8 cellular contexts compared by ENCODE assay signal in the genomic region with DNA sequence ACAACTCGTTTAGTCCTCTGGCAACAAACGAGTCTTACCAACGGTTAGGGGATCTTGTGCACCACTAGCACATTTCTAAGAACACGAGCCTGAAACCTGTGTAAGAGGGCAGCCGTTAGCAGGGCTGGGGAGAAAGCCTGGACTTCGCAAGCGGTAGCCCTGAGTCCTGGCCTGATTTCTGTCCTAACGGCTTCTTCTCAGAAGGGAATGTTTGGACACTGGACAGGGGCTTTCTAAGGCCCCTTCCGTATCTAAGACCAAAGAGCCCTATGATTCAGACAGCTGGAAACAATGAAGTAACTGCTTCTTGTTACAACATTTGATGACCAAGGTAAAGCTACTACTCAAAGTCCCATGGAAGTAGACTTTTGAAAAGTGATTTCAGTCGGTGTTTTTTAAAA. TPM values are rescaled to one million over a fixed set of nuclear protein-coding genes. Genes with fewer than 3 reads are reported as not detected.
DNase-seq lines count a peak whose midpoint lies in the region; ATAC-seq and TF ChIP-seq lines count a peak whose summit lies in the region.

No MANE protein-coding gene starts in this region.

- TF ChIP-seq RAD21 in SK-N-SH (IDR thresholded peaks at IDR 0.05; ENCODE audit: low read length): no peak

- no peak overlapping the region for H2AFZ ChIP-seq in SK-N-SH (ENCODE audit: low read depth)

- no peak for TF ChIP-seq POLR2A in sigmoid colon (IDR thresholded peaks at IDR 0.05)

- DNase-seq in SK-N-SH (no peak), SJCRH30 (peak in 1 of 2 experiments; percentile 19), fibroblast of the aortic adventitia (ENCODE audit: low read depth) (peak; percentile 88), sigmoid colon (no peak), RWPE1 (ENCODE audit: low spot score) (no peak)

- TF ChIP-seq CTCF in SK-N-SH (IDR thresholded peaks at IDR 0.05) (no peak), fibroblast of the aortic adventitia (IDR thresholded peaks at IDR 0.05; ENCODE audit: insufficient read depth, low read length) (no peak), sigmoid colon (IDR thresholded peaks at IDR 0.05) (no peak), RWPE1 (conservative IDR thresholded peaks at IDR 0.05; ENCODE audit: low read depth) (no peak)

- H3K27ac ChIP-seq in SK-N-SH (ENCODE audit: low read depth in 2 of 2, low read length in 1 of 2) (peak overlapping the region in 1 of 2 experiments; percentile 96; a peak in 1 of 4 replicates), SJCRH30 (no peak overlapping the region), sigmoid colon (peak overlapping the region; percentile 98 to 100 (median 100)), RWPE1 (no peak overlapping the region)

- WGBS in SK-N-SH (ENCODE audit: low lambda C conversion rate): 31% methylated on average over 9 of the region's 10 CpGs
- WGBS in sigmoid colon, 2 donors: 5 to 32% methylated on average over 10 of the region's 10 CpGs

- H3K27me3 ChIP-seq in SK-N-SH (ENCODE audit: insufficient read depth): no peaks in the 10 kb centered on the region
- H3K27me3 ChIP-seq in SJCRH30: no peaks in the 10 kb centered on the region
- no peaks in the 10 kb centered on the region for H3K27me3 ChIP-seq in sigmoid colon

- H3K4me2 ChIP-seq in SK-N-SH: peak overlapping the region; percentile 95

- H3K9ac ChIP-seq in SK-N-SH: peak overlapping the region; percentile 99; the same call in 1 of the 2 replicates

- peaks cover 10% of the 10 kb centered on the region for H3F3A ChIP-seq in SK-N-SH (replicated peaks; ENCODE audit: insufficient read depth)

- ATAC-seq in SK-N-SH treated with all-trans-retinoic acid at 6 μM for 48 hours (no peak), HG03280 (IDR thresholded peaks at IDR 0.05; ENCODE audit: unreplicated experiment) (no peak), HG02973 (IDR thresholded peaks at IDR 0.05; ENCODE audit: unreplicated experiment) (no peak)

- H3K36me3 ChIP-seq in SK-N-SH (replicated peaks in 1 of 2; ENCODE audit: control insufficient read depth in 1 of 2, insufficient read depth in 2 of 2, low read length in 1 of 2) (peaks cover 28 to 31% of the 10 kb centered on the region in 2 experiments), SJCRH30 (peaks cover 23% of the 10 kb centered on the region), sigmoid colon (peaks cover 0 to 12% (median 2%) of the 10 kb centered on the region in 4 donors)

- H3K9me2 ChIP-seq in SK-N-SH: no peaks in the 10 kb centered on the region

- peak overlapping the region; percentile 90 to 99 for H3K4me3 ChIP-seq in SK-N-SH (ENCODE audit: low read depth in 2 of 2, low read length in 1 of 2)
- peak overlapping the region; percentile 100 for H3K4me3 ChIP-seq in SJCRH30
- peak overlapping the region; percentile 99 for H3K4me3 ChIP-seq in fibroblast of the aortic adventitia (ENCODE audit: low read depth, low read length)
- peak overlapping the region; percentile 78 to 98 (median 80) for H3K4me3 ChIP-seq in sigmoid colon

- H3K79me2 ChIP-seq in SK-N-SH (ENCODE audit: insufficient read depth): peaks cover 65% of the 10 kb centered on the region

- CTCF ChIA-PET in SK-N-SH (lab: Yijun Ruan, JAX): interaction anchor here (3.5 kb wide), 1 partner anchor 8 kb away, joined by 25 read pairs; no protein-coding TSS in a partner anchor
- CTCF ChIA-PET in RWPE1 (lab: Yijun Ruan, JAX): no interaction called here

- H4K20me1 ChIP-seq in SK-N-SH (ENCODE audit: insufficient read depth): peaks cover 66% of the 10 kb centered on the region

- POLR2A ChIA-PET in SK-N-SH (lab: Yijun Ruan, JAX): interaction anchor here (1.0 kb wide), 1 partner anchor 197 kb away, joined by 6 read pairs; no protein-coding TSS in a partner anchor
- POLR2A ChIA-PET in RWPE1 (lab: Yijun Ruan, JAX; ENCODE audit: low non-redundant PET): interaction anchor here (1.6 kb wide), 1 partner anchor 200 kb away, joined by 4 read pairs; no protein-coding TSS in a partner anchor

- TF ChIP-seq EP300 in SK-N-SH (IDR thresholded peaks at IDR 0.05; ENCODE audit: borderline replicate concordance in 1 of 2, low read depth in 1 of 2, low read length in 1 of 2) (no peak), sigmoid colon (IDR thresholded peaks at IDR 0.05) (no peak)

- H3K4me1 ChIP-seq in SK-N-SH (ENCODE audit: control insufficient read depth in 1 of 2, insufficient read depth in 2 of 2, low read depth in 1 of 2, low read length in 1 of 2): peaks cover 24 to 28% of the 10 kb centered on the region in 2 experiments; a peak in 3 of 4 replicates
- H3K4me1 ChIP-seq in SJCRH30: peaks cover 21% of the 10 kb centered on the region; the same call in 1 of the 2 replicates
- peaks cover 0 to 70% (median 64%) of the 10 kb centered on the region in 4 donors for H3K4me1 ChIP-seq in sigmoid colon

- H3K9me3 ChIP-seq in SK-N-SH (no peaks in the 10 kb centered on the region), SJCRH30 (replicated peaks) (no peaks in the 10 kb centered on the region), sigmoid colon (no peaks in the 10 kb centered on the region)

- intact Hi-C loops in sigmoid colon (cut with DNase I): loop anchor here (5.0 kb wide), 1 partner anchor 295 kb away; the partner anchor contains the start of gene NAXD

TF ChIP-seq in SK-N-SH, 30 proteins besides CTCF, POLR2A, EP300 and RAD21:
- TF ChIP-seq TCF12 (IDR thresholded peaks at IDR 0.05) (0 out of 2 replicates have a peak, but pooled peaks have one; percentile 7), NRF1 (IDR thresholded peaks at IDR 0.05; ENCODE audit: low read depth, low read length) (no peak), ZBTB33 (IDR thresholded peaks at IDR 0.05; ENCODE audit: borderline replicate concordance, low read depth) (no peak)

TF ChIP-seq in SK-N-SH treated with all-trans-retinoic acid at 6 μM for 48 hours, 23 proteins besides CTCF, POLR2A, EP300 and RAD21:
- no peak for TF ChIP-seq GLIS3 (CRISPR knock-in tag; IDR thresholded peaks at IDR 0.05)
- TF ChIP-seq RARB (CRISPR knock-in tag; IDR thresholded peaks at IDR 0.05): no peak
- no peak for TF ChIP-seq SNAI2 (CRISPR knock-in tag; IDR thresholded peaks at IDR 0.05)
- no peak for TF ChIP-seq ESRRG (CRISPR knock-in tag; IDR thresholded peaks at IDR 0.05)
- no peak for TF ChIP-seq PATZ1 (CRISPR knock-in tag; IDR thresholded peaks at IDR 0.05; ENCODE audit: borderline replicate concordance)
- no peak for TF ChIP-seq ARNTL (CRISPR knock-in tag; IDR thresholded peaks at IDR 0.05; ENCODE audit: borderline replicate concordance, low read depth)
- TF ChIP-seq, protein P1, sequence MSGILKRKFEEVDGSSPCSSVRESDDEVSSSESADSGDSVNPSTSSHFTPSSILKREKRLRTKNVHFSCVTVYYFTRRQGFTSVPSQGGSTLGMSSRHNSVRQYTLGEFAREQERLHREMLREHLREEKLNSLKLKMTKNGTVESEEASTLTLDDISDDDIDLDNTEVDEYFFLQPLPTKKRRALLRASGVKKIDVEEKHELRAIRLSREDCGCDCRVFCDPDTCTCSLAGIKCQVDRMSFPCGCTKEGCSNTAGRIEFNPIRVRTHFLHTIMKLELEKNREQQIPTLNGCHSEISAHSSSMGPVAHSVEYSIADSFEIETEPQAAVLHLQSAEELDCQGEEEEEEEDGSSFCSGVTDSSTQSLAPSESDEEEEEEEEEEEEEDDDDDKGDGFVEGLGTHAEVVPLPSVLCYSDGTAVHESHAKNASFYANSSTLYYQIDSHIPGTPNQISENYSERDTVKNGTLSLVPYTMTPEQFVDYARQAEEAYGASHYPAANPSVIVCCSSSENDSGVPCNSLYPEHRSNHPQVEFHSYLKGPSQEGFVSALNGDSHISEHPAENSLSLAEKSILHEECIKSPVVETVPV (CRISPR knock-in tag; IDR thresholded peaks at IDR 0.05): no peak
- TF ChIP-seq ZNF565 (CRISPR knock-in tag; conservative IDR thresholded peaks at IDR 0.05; ENCODE audit: low read depth): no peak
- no peak for TF ChIP-seq TCF4 (CRISPR knock-in tag; IDR thresholded peaks at IDR 0.05; ENCODE audit: borderline replicate concordance)
- no peak for TF ChIP-seq BACH2 (CRISPR knock-in tag; IDR thresholded peaks at IDR 0.05; ENCODE audit: borderline replicate concordance)
- TF ChIP-seq CREB5 (CRISPR knock-in tag; IDR thresholded peaks at IDR 0.05; ENCODE audit: low read depth): no peak

RNA-seq across cellular contexts. Expression of gene ANKRD10, which starts 2.2 kb away (rescaled TPM):
- polyA plus RNA-seq in SK-N-SH (2012; rRNA removed) (53.2 and 77.8 TPM in 2 replicates), sigmoid colon (10 to 100 TPM; 41.4 to 73.0 (median 44.9) TPM)
- 20.7 and 22.2 TPM in 2 replicates for polyA plus RNA-seq in SK-N-SH (2012; cell fraction: cytosol; rRNA removed)
- 274 and 444 TPM in 2 replicates for polyA plus RNA-seq in SK-N-SH (2012; cell fraction: nucleus; rRNA removed)
- total RNA-seq in SJCRH30 (2014; rRNA removed; shearing (Covaris generic)): 57.0 and 68.2 TPM in 2 replicates
- total RNA-seq in fibroblast of the aortic adventitia (ENCODE audit: low replicate concordance) (76.5 and 84.2 TPM in 2 replicates), sigmoid colon (100 to 1,000 TPM; 141 to 179 (median 150) TPM)

Comparison
In these comparisons a context has a peak if more than half of its experiments do, and no peak if none do; other contexts are left out.
1. H3K27ac ChIP-seq: peak in sigmoid colon (4 of 4); none in SJCRH30 (single experiment) and RWPE1 (single experiment).
2. Peak in every context shown above with its lines, with median percentiles within 50 percentile points of each other: H3K4me3 ChIP-seq.